8 cellular contexts compared by ENCODE assay signal in genomic region chrX:115561605-115562491, GRCh38. TPM values are rescaled to one million over a fixed set of nuclear protein-coding genes. Genes with fewer than 3 reads are reported as not detected.
DNase-seq lines count a peak whose midpoint lies in the region; ATAC-seq and TF ChIP-seq lines count a peak whose summit lies in the region.

No MANE protein-coding gene starts in this region.

- CTCF ChIA-PET in CD4-positive, alpha-beta T cell (lab: Charles Lee), result no interaction called here

- POLR2A ChIA-PET in CD4-positive, alpha-beta T cell (lab: Charles Lee), result no interaction called here

- H3K4me3 ChIP-seq in SJCRH30 (peak overlapping the region; percentile 75), epithelial cell of proximal tubule (ENCODE audit: low read depth, low read length) (peak overlapping the region; percentile 71), mucosa of descending colon (peak overlapping the region; percentile 22), uterus (peak overlapping the region; percentile 61 to 80)

- no peak for TF ChIP-seq POLR2A in uterus (IDR thresholded peaks at IDR 0.05)

- TF ChIP-seq CTCF in epithelial cell of proximal tubule (conservative IDR thresholded peaks at IDR 0.05; ENCODE audit: low read depth, low read length) (no peak), mucosa of descending colon (IDR thresholded peaks at IDR 0.05) (no peak), uterus (IDR thresholded peaks at IDR 0.05) (no peak)
- TF ChIP-seq CTCF in CD4-positive, alpha-beta T cell (IDR thresholded peaks at IDR 0.05), result no peak

- H3K4me1 ChIP-seq in SJCRH30 (peaks cover 37% of the 10 kb centered on the region), mucosa of descending colon (ENCODE audit: low read depth) (no peaks in the 10 kb centered on the region), uterus (no peaks in the 10 kb centered on the region)

- peaks cover 12% of the 10 kb centered on the region for H3K27me3 Mint-ChIP-seq in CD4-positive, alpha-beta T cell

- H3K4me3 Mint-ChIP-seq in CD4-positive, alpha-beta T cell, result no peak overlapping the region

- H3K9me3 ChIP-seq in SJCRH30 (replicated peaks), result no peaks in the 10 kb centered on the region
- no peaks in the 10 kb centered on the region for H3K9me3 ChIP-seq in mucosa of descending colon
- H3K9me3 ChIP-seq in uterus, result no peaks in the 10 kb centered on the region
- no peaks in the 10 kb centered on the region for H3K9me3 ChIP-seq in CD4-positive, alpha-beta T cell (ENCODE audit: control insufficient read depth, low read length)

- no peaks in the 10 kb centered on the region for H3K9me3 Mint-ChIP-seq in CD4-positive, alpha-beta T cell

- DNase-seq in Right ventricle myocardium inferior (ENCODE audit: missing footprints), result peak; percentile 65
- no peak for DNase-seq in cardiac septum (ENCODE audit: low spot score)
- DNase-seq in HK-2 (ENCODE audit: unreplicated experiment), result peak; percentile 53
- DNase-seq in SJCRH30, result peak; percentile 89
- no peak for DNase-seq in epithelial cell of proximal tubule (ENCODE audit: low read depth)
- DNase-seq in mucosa of descending colon, result peak; percentile 15 to 51 (median 49)
- peak; percentile 60 for DNase-seq in uterus
- DNase-seq in CD4-positive, alpha-beta T cell, result no peak

- ATAC-seq in Right ventricle myocardium inferior, result peak; percentile 77
- peak; percentile 58 for ATAC-seq in mucosa of descending colon
- ATAC-seq in CD4-positive, alpha-beta T cell (ENCODE audit: poor library complexity), result no peak

- no peak overlapping the region for H3K27ac Mint-ChIP-seq in CD4-positive, alpha-beta T cell

- no peaks in the 10 kb centered on the region for H3K27me3 ChIP-seq in SJCRH30
- peaks cover 0 to 6% of the 10 kb centered on the region in 2 donors for H3K27me3 ChIP-seq in uterus
- peaks cover 28% of the 10 kb centered on the region for H3K27me3 ChIP-seq in CD4-positive, alpha-beta T cell (ENCODE audit: control insufficient read depth, insufficient read depth, low read length)

- intact Hi-C loops in Right ventricle myocardium inferior (cut with DNase I), result loop anchor here (5.0 to 10.0 kb wide), 4 partner anchors 65 to 220 kb away; no protein-coding TSS in a partner anchor
- intact Hi-C loops in cardiac septum (cut with DNase I), result loop anchor here (5.0 kb wide), 4 partner anchors 40 to 215 kb away; no protein-coding TSS in a partner anchor
- intact Hi-C loops in mucosa of descending colon (cut with DNase I, micrococcal nuclease), result no loop called here
- intact Hi-C loops in uterus (cut with DNase I; ENCODE audit: low total_unique reads), result no loop called here
- intact Hi-C loops in CD4-positive, alpha-beta T cell (cut with DNase I, micrococcal nuclease), result no loop called here

- peak overlapping the region; percentile 91 for H3K27ac ChIP-seq in SJCRH30
- H3K27ac ChIP-seq in uterus, result peak overlapping the region; percentile 86 to 97
- no peak overlapping the region for H3K27ac ChIP-seq in CD4-positive, alpha-beta T cell (ENCODE audit: low read depth, low read length)

- no peaks in the 10 kb centered on the region for H3K4me1 Mint-ChIP-seq in CD4-positive, alpha-beta T cell (ENCODE audit: low read depth)

- H3K36me3 Mint-ChIP-seq in CD4-positive, alpha-beta T cell (ENCODE audit: low read depth), result no peaks in the 10 kb centered on the region

- H3K36me3 ChIP-seq in SJCRH30, result peaks cover 9% of the 10 kb centered on the region; the same call in 1 of the 2 replicates
- no peaks in the 10 kb centered on the region for H3K36me3 ChIP-seq in mucosa of descending colon (ENCODE audit: low read depth)
- H3K36me3 ChIP-seq in uterus, result no peaks in the 10 kb centered on the region

RNA-seq across cellular contexts. Expression of gene PLS3, which starts 0.9 kb away (rescaled TPM):
- total RNA-seq in Right ventricle myocardium inferior (44.7 TPM), cardiac septum (50.3 TPM), epithelial cell of proximal tubule (121 and 133 TPM in 2 replicates), mucosa of descending colon (10 to 100 TPM in 2 of 3 donors, 1 to 10 TPM in 1; 9.7 to 33.0 (median 27.5) TPM), uterus (100 to 1,000 TPM; 129 to 268 (median 174) TPM)
- total RNA-seq in SJCRH30 (2014; rRNA removed; shearing (Covaris generic)), result 412 and 427 TPM in 2 replicates
- total RNA-seq in CD4-positive, alpha-beta T cell, result under 1 TPM in 1 of 2 experiments, not detected in 1; 0.45 TPM

Comparison
In these comparisons a context has a peak if more than half of its experiments do, and no peak if none do; other contexts are left out.
1. DNase-seq: peak in Right ventricle myocardium inferior (single experiment), HK-2 (single experiment), SJCRH30 (2 of 2), mucosa of descending colon (3 of 3) and uterus (2 of 2); none in cardiac septum (single experiment), epithelial cell of proximal tubule (single experiment) and CD4-positive, alpha-beta T cell (0 of 10).
2. H3K4me3 ChIP-seq: peak in every context shown above with its lines; median percentile 75 in SJCRH30; 71 in epithelial cell of proximal tubule; 70 in uterus; 22 in mucosa of descending colon.
3. RNA of gene PLS3, which starts 0.9 kb away (total RNA-seq): 412 to 427 TPM in SJCRH30, 129 to 268 TPM in uterus, 121 to 133 TPM in epithelial cell of proximal tubule, 50.3 TPM in cardiac septum (single experiment), 44.7 TPM in Right ventricle myocardium inferior (single experiment) and 9.7 to 33.0 TPM in mucosa of descending colon; 0.45 TPM in CD4-positive, alpha-beta T cell; every median in the first group is over 4 times any median in the second.
4. intact Hi-C loops: an anchor here in Right ventricle myocardium inferior (5.0 to 10.0 kb wide) and cardiac septum (5.0 kb wide); none called in mucosa of descending colon, uterus and CD4-positive, alpha-beta T cell.